In genomic region chr10:58651040-58651439, GRCh38 we compare ENCODE assay signal across 13 cellular contexts.
A peak's percentile ranks its signal among the peaks of the same experiment; 100 is the strongest.
DNase-seq lines count a peak whose midpoint lies in the region; ATAC-seq and TF ChIP-seq lines count a peak whose summit lies in the region.
"Had no signal": no experiment of that assay in that cellular context is flagged by ENCODE, and none has a peak within 500 bp of the region (broad histone marks: within the 10 kb centered on the region; RNA-seq: fewer than 3 reads in every experiment).

No MANE protein-coding gene starts in this region.

- no peak for TF ChIP-seq POLR2A in transverse colon (IDR thresholded peaks at IDR 0.05)

- intact Hi-C loops in transverse colon (cut with DNase I; ENCODE audit: low total_unique reads), result no loop called here

- in situ Hi-C loops in Caki2 (cut with HindIII; ENCODE audit: low pct_unique_long_range_greater_than_20kb, low sequenced_read_pairs), result no loop called here
- in situ Hi-C loops in brain microvascular endothelial cell (cut with HindIII; ENCODE audit: low pct_ligation_motif_present, low sequenced_read_pairs), result no loop called here
- in situ Hi-C loops in transverse colon (cut with MboI; ENCODE audit: low pct_ligation_motif_present in 1 of 4, low pct_unique_long_range_greater_than_20kb in 1 of 4, low sequenced_read_pairs in 3 of 4), result no loop called here

- H3K36me3 ChIP-seq in brain microvascular endothelial cell (replicated peaks) (no peaks in the 10 kb centered on the region), transverse colon (no peaks in the 10 kb centered on the region)
- no peaks in the 10 kb centered on the region for H3K36me3 ChIP-seq in effector memory CD4-positive, alpha-beta T cell (ENCODE audit: control insufficient read depth, insufficient read depth, low read length)

- WGBS in transverse colon (ENCODE audit: low coverage in 1 of 2), 2 donors, result 20 to 35% methylated on average over 3 to 5 of the region's 5 CpGs

- peak overlapping the region; percentile 23 for H3K27ac ChIP-seq in brain microvascular endothelial cell
- H3K27ac ChIP-seq in transverse colon, result peak overlapping the region in 1 of 4 donors; percentile 39
- no peak overlapping the region for H3K27ac ChIP-seq in effector memory CD4-positive, alpha-beta T cell (ENCODE audit: insufficient read depth, low read length, poor library complexity, severe bottlenecking)
- H3K27ac ChIP-seq: SK-N-MC had no signal

- no peak overlapping the region for H3K4me3 ChIP-seq in brain microvascular endothelial cell (ENCODE audit: low read depth, low read length)
- no peak overlapping the region for H3K4me3 ChIP-seq in transverse colon
- no peak overlapping the region for H3K4me3 ChIP-seq in effector memory CD4-positive, alpha-beta T cell (ENCODE audit: insufficient read depth, low read depth, low read length, poor library complexity, severe bottlenecking)
- H3K4me3 ChIP-seq: SK-N-MC had no signal

- H3K27me3 ChIP-seq in brain microvascular endothelial cell (replicated peaks) (no peaks in the 10 kb centered on the region), transverse colon (no peaks in the 10 kb centered on the region)
- H3K27me3 ChIP-seq in effector memory CD4-positive, alpha-beta T cell (replicated peaks; ENCODE audit: control insufficient read depth, insufficient read depth, low read length, poor library complexity, severe bottlenecking), result no peaks in the 10 kb centered on the region

- no peak for TF ChIP-seq EP300 in transverse colon (IDR thresholded peaks at IDR 0.05; ENCODE audit: low read depth)

- H3K4me1 ChIP-seq in transverse colon, result peaks cover 0 to 12% (median 0%) of the 10 kb centered on the region in 4 donors
- no peaks in the 10 kb centered on the region for H3K4me1 ChIP-seq in effector memory CD4-positive, alpha-beta T cell (ENCODE audit: control insufficient read depth, insufficient read depth, low read length, poor library complexity, severe bottlenecking)

- ATAC-seq in GM21576 (IDR thresholded peaks at IDR 0.05; ENCODE audit: unreplicated experiment), result no peak
- ATAC-seq: naive thymus-derived CD8-positive, alpha-beta T cell had no signal

- TF ChIP-seq CTCF in brain microvascular endothelial cell (IDR thresholded peaks at IDR 0.05; ENCODE audit: low read depth, low read length, missing control alignments) (no peak), transverse colon (IDR thresholded peaks at IDR 0.05) (no peak)

- H3K9me3 ChIP-seq in transverse colon, result no peaks in the 10 kb centered on the region
- H3K9me3 ChIP-seq in effector memory CD4-positive, alpha-beta T cell (ENCODE audit: control insufficient read depth, low read length), result no peaks in the 10 kb centered on the region

- DNase-seq in Caki2 (ENCODE audit: low read depth) (peak; percentile 58), NCI-H2227 (lab: John Stamatoyannopoulos, UW; ENCODE audit: unreplicated experiment) (peak; percentile 60), brain microvascular endothelial cell (peak; percentile 79), left kidney (ENCODE audit: low read depth, low spot score) (peak; percentile 64), AG08396 (ENCODE audit: low spot score) (no peak), transverse colon (no peak)
- no peak for DNase-seq in effector memory CD4-positive, alpha-beta T cell
- DNase-seq: CD4-positive, alpha-beta memory T cell; central memory CD4-positive, alpha-beta T cell; naive thymus-derived CD8-positive, alpha-beta T cell; stimulated activated CD4-positive, alpha-beta T cell treated with anti-CD3 and anti-CD28 coated beads, Interleukin-4, amount 100 ng/mL, for 24 hours had no signal

Comparison
In these comparisons a context has a peak if more than half of its experiments do, and no peak if none do; other contexts are left out.
1. DNase-seq: peak in Caki2 (single experiment), NCI-H2227 (single experiment), brain microvascular endothelial cell (single experiment) and left kidney (single experiment); none in AG08396 (single experiment), transverse colon (single experiment) and effector memory CD4-positive, alpha-beta T cell (0 of 3).